Comparison of ENCODE assay signal across 7 cellular contexts in the genomic region with DNA sequence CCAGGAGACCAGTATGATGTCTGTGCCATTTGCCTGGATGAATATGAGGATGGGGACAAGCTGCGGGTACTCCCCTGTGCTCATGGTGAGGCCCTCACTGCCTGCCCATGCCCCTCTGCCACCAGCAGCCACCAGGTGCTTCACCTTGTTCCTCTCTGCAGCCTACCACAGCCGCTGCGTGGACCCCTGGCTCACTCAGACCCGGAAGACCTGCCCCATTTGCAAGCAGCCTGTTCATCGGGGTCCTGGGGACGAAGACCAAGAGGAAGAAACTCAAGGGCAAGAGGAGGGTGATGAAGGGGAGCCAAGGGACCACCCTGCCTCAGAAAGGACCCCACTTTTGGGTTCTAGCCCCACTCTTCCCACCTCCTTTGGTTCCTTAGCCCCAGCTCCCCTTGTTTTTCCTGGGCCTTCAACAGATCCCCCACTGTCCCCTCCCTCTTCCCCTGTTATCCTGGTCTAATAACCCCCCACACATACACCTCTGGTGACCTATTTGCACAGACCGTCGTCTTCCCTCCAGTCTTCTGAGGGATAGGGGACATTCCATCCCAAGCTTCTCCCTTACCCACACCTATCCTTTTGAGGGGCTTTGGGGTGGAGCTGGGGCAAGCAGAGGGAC. TPM values are rescaled to one million over a fixed set of nuclear protein-coding genes. Genes with fewer than 3 reads are reported as not detected.
DNase-seq lines count a peak whose midpoint lies in the region; TF ChIP-seq lines count a peak whose summit lies in the region.

No MANE protein-coding gene starts in this region.

- 89% methylated on average over 6 of the region's 8 CpGs for WGBS in HUES64
- 49 to 57% (median 50%) methylated on average over 8 of the region's 8 CpGs for WGBS in stomach, 5 donors

- H3K4me3 ChIP-seq in HUES64 (ENCODE audit: low read length): 0 out of 2 replicates have a peak overlapping the region, but pooled peaks have one; percentile 99
- no peak overlapping the region for H3K4me3 ChIP-seq in iPS-20b (ENCODE audit: low read length)
- peak overlapping the region in 3 of 4 donors; percentile 1 to 100 (median 100) for H3K4me3 ChIP-seq in stomach

- H3K4me1 ChIP-seq in HUES64 (ENCODE audit: insufficient read depth, low read length) (peaks cover 24% of the 10 kb centered on the region; the same call in 1 of the 2 replicates), iPS-20b (ENCODE audit: insufficient read depth, low read length) (peaks cover 12% of the 10 kb centered on the region; the same call in 1 of the 2 replicates), stomach (peaks cover 47 to 71% (median 68%) of the 10 kb centered on the region in 4 donors)

- H3K9ac ChIP-seq in HUES64 (ENCODE audit: low read depth, low read length): no peak overlapping the region; the same call in 1 of the 2 replicates
- H3K9ac ChIP-seq in iPS-20b (ENCODE audit: low read depth, low read length): peak overlapping the region; percentile 48; the same call in 1 of the 2 replicates

- no peak for TF ChIP-seq CTCF in stomach (IDR thresholded peaks at IDR 0.05)

- no peak for TF ChIP-seq POLR2A in stomach (IDR thresholded peaks at IDR 0.05)

- intact Hi-C loops in stomach (cut with DNase I; ENCODE audit: low total_unique reads): no loop called here

- peak; percentile 44 for DNase-seq in activated T-cell treated with anti-CD3 and anti-CD28 coated beads, Interleukin-2, amount 50 U/mL, for 1 hour
- DNase-seq in stomach (no peak), NCI-H748 (lab: John Stamatoyannopoulos, UW; ENCODE audit: unreplicated experiment) (no peak), NCI-H2029 (lab: John Stamatoyannopoulos, UW) (no peak)
- no peak for DNase-seq in central memory CD4-positive, alpha-beta T cell

- peaks cover 57% of the 10 kb centered on the region for H3K36me3 ChIP-seq in HUES64 (ENCODE audit: insufficient read depth, low read length)
- H3K36me3 ChIP-seq in iPS-20b (ENCODE audit: insufficient read depth, low read depth, low read length): peaks cover 55% of the 10 kb centered on the region
- peaks cover 41 to 51% (median 50%) of the 10 kb centered on the region in 4 donors for H3K36me3 ChIP-seq in stomach

- H3K27ac ChIP-seq in HUES64 (ENCODE audit: low read depth, low read length) (peak overlapping the region; percentile 100), iPS-20b (ENCODE audit: low read length) (no peak overlapping the region), stomach (peak overlapping the region; percentile 72 to 100 (median 97))

- no peak for TF ChIP-seq EP300 in stomach (IDR thresholded peaks at IDR 0.05)

- no peaks in the 10 kb centered on the region for H3K9me3 ChIP-seq in HUES64 (ENCODE audit: insufficient read depth, low read depth, low read length)
- no peaks in the 10 kb centered on the region for H3K9me3 ChIP-seq in iPS-20b (ENCODE audit: insufficient read depth, low read depth, low read length)
- H3K9me3 ChIP-seq in stomach: no peaks in the 10 kb centered on the region

- H3K27me3 ChIP-seq in HUES64 (ENCODE audit: insufficient read depth, low read length) (no peaks in the 10 kb centered on the region), iPS-20b (ENCODE audit: insufficient read depth, low read length) (no peaks in the 10 kb centered on the region), stomach (no peaks in the 10 kb centered on the region)

RNA-seq across cellular contexts. Expression of a gene that starts 3.7 kb away (rescaled TPM):
- 1,291 TPM for polyA plus RNA-seq in HUES64 (2013, experiment 1 of 2)
- 1,164 TPM for polyA plus RNA-seq in HUES64 (2013, experiment 2 of 2)
- 100 to 1,000 TPM; 218 to 690 (median 514) TPM for total RNA-seq in stomach
- polyA plus RNA-seq in stomach: 100 to 1,000 TPM; 587 to 789 (median 610) TPM

RNA-seq across cellular contexts. Expression of a gene that starts 4.6 kb away (rescaled TPM):
- 93.3 TPM for polyA plus RNA-seq in HUES64 (2013, experiment 1 of 2)
- 106 TPM for polyA plus RNA-seq in HUES64 (2013, experiment 2 of 2)
- total RNA-seq in stomach: 10 to 100 TPM in 4 of 5 donors, 1 to 10 TPM in 1; 8.8 to 57.1 (median 33.9) TPM
- polyA plus RNA-seq in stomach: 100 to 1,000 TPM in 2 of 3 donors, 10 to 100 TPM in 1; 73.3 to 134 (median 112) TPM

RNA-seq across cellular contexts. Expression of a gene that starts 4.8 kb away (rescaled TPM):
- polyA plus RNA-seq in HUES64 (2013, experiment 1 of 2): 53.6 TPM
- polyA plus RNA-seq in HUES64 (2013, experiment 2 of 2): 54.9 TPM
- 10 to 100 TPM; 25.2 to 73.5 (median 43.2) TPM for total RNA-seq in stomach
- polyA plus RNA-seq in stomach: 10 to 100 TPM; 29.1 to 45.6 (median 40.9) TPM

RNA-seq across cellular contexts. Expression of a gene that starts 6.3 kb away (rescaled TPM):
- polyA plus RNA-seq in HUES64 (2013, experiment 1 of 2): 14.8 TPM
- 18.8 TPM for polyA plus RNA-seq in HUES64 (2013, experiment 2 of 2)
- 10 to 100 TPM in 1 of 5 donors, 1 to 10 TPM in 3, not detected in 1; 1.8 to 12.1 (median 5.8) TPM for total RNA-seq in stomach
- 10 to 100 TPM in 1 of 3 donors, 1 to 10 TPM in 2; 6.6 to 11.3 (median 10.0) TPM for polyA plus RNA-seq in stomach

RNA-seq across cellular contexts. Expression of a gene that starts 12.6 kb away (rescaled TPM):
- polyA plus RNA-seq in HUES64 (2013, experiment 1 of 2): not detected
- polyA plus RNA-seq in HUES64 (2013, experiment 2 of 2): not detected
- total RNA-seq in stomach: not detected
- under 1 TPM in 1 of 3 donors, not detected in 2; 0.05 TPM for polyA plus RNA-seq in stomach
